In genomic region chr6:397056-397455, GRCh38 we compare ENCODE assay signal across 1 cellular context.
TF ChIP-seq lines count a peak whose summit lies in the region.

No MANE protein-coding gene starts in this region.

TF ChIP-seq in SK-N-SH treated with all-trans-retinoic acid at 6 μM for 48 hours, 23 proteins besides CTCF, POLR2A, EP300 and RAD21 (continued from another document):
- TF ChIP-seq POU6F1 (CRISPR knock-in tag; IDR thresholded peaks at IDR 0.05; ENCODE audit: borderline replicate concordance, low read depth) (no peak), RARB (CRISPR knock-in tag; IDR thresholded peaks at IDR 0.05) (no peak), OSR1 (CRISPR knock-in tag; IDR thresholded peaks at IDR 0.05) (no peak), TSHZ2 (CRISPR knock-in tag; IDR thresholded peaks at IDR 0.05) (no peak)
TF ChIP-seq in SK-N-SH treated with all-trans-retinoic acid at 6 μM for 48 hours: peak in this region for 0.
